Comparison of ENCODE assay signal across 1 cellular context in genomic region chr16:89727406-89728120, GRCh38.
TF ChIP-seq lines count a peak whose summit lies in the region.

No MANE protein-coding gene starts in this region.

TF ChIP-seq in WTC11, 78 proteins besides CTCF, POLR2A, EP300 and RAD21:
- TF ChIP-seq CDX4 (CRISPR knock-in tag; IDR thresholded peaks at IDR 0.05; ENCODE audit: borderline replicate concordance): no peak
- no peak for TF ChIP-seq ZNF425 (CRISPR knock-in tag; conservative IDR thresholded peaks at IDR 0.05)
- TF ChIP-seq ELF4 (CRISPR knock-in tag; IDR thresholded peaks at IDR 0.05; ENCODE audit: low read depth): no peak
- no peak for TF ChIP-seq NFYB (CRISPR knock-in tag; conservative IDR thresholded peaks at IDR 0.05; ENCODE audit: low read depth)
- no peak for TF ChIP-seq ZNF512 (CRISPR knock-in tag; IDR thresholded peaks at IDR 0.05; ENCODE audit: borderline replicate concordance)
- TF ChIP-seq GABPB1 (CRISPR knock-in tag; IDR thresholded peaks at IDR 0.05): no peak
- no peak for TF ChIP-seq MLX (CRISPR knock-in tag; IDR thresholded peaks at IDR 0.05)
- TF ChIP-seq SOX15 (CRISPR knock-in tag; IDR thresholded peaks at IDR 0.05): no peak
- no peak for TF ChIP-seq OVOL2 (CRISPR knock-in tag; IDR thresholded peaks at IDR 0.05; ENCODE audit: borderline replicate concordance)
- no peak for TF ChIP-seq PRRX2 (CRISPR knock-in tag; IDR thresholded peaks at IDR 0.05)
- no peak for TF ChIP-seq ERG (CRISPR knock-in tag; IDR thresholded peaks at IDR 0.05)
- TF ChIP-seq NR2C2 (CRISPR knock-in tag; IDR thresholded peaks at IDR 0.05): no peak
- TF ChIP-seq, protein P1, sequence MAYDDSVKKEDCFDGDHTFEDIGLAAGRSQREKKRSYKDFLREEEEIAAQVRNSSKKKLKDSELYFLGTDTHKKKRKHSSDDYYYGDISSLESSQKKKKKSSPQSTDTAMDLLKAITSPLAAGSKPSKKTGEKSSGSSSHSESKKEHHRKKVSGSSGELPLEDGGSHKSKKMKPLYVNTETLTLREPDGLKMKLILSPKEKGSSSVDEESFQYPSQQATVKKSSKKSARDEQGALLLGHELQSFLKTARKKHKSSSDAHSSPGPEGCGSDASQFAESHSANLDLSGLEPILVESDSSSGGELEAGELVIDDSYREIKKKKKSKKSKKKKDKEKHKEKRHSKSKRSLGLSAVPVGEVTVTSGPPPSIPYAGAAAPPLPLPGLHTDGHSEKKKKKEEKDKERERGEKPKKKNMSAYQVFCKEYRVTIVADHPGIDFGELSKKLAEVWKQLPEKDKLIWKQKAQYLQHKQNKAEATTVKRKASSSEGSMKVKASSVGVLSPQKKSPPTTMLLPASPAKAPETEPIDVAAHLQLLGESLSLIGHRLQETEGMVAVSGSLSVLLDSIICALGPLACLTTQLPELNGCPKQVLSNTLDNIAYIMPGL (CRISPR knock-in tag; IDR thresholded peaks at IDR 0.05): no peak
- no peak for TF ChIP-seq SMAD3 (CRISPR knock-in tag; IDR thresholded peaks at IDR 0.05; ENCODE audit: borderline replicate concordance)
- no peak for TF ChIP-seq TCF7 (CRISPR knock-in tag; IDR thresholded peaks at IDR 0.05; ENCODE audit: low read depth)
- TF ChIP-seq IRF2 (CRISPR knock-in tag; IDR thresholded peaks at IDR 0.05; ENCODE audit: borderline replicate concordance, low read depth): no peak
- TF ChIP-seq RORB (CRISPR knock-in tag; IDR thresholded peaks at IDR 0.05): no peak
- no peak for TF ChIP-seq ESRRA (CRISPR knock-in tag; IDR thresholded peaks at IDR 0.05; ENCODE audit: borderline replicate concordance)
- no peak for TF ChIP-seq NR3C1 (CRISPR knock-in tag; conservative IDR thresholded peaks at IDR 0.05; ENCODE audit: low read depth)
TF ChIP-seq in WTC11: peak in this region for 0.
